11 cellular contexts compared by ENCODE assay signal in genomic region chr20:48686238-48687096, GRCh38.
DNase-seq lines count a peak whose midpoint lies in the region; ATAC-seq and TF ChIP-seq lines count a peak whose summit lies in the region.
"Had no signal": no experiment of that assay in that cellular context is flagged by ENCODE, and none has a peak within 500 bp of the region (broad histone marks: within the 10 kb centered on the region; RNA-seq: fewer than 3 reads in every experiment).

No MANE protein-coding gene starts in this region.

- intact Hi-C loops in left lung (cut with DNase I), result no loop called here

- no peak for ATAC-seq in memory B cell (ENCODE audit: low read depth)
- ATAC-seq in left lung, result no peak

- H3K9me3 ChIP-seq in left lung, result no peaks in the 10 kb centered on the region

- H3K27ac ChIP-seq in HL-60 (replicated peaks), result peak overlapping the region; percentile 74
- peak overlapping the region; percentile 7 for H3K27ac ChIP-seq in caudate nucleus (ENCODE audit: low read depth, low read length)
- peak overlapping the region in 1 of 2 donors; percentile 51 for H3K27ac ChIP-seq in left lung

- peaks cover 12% of the 10 kb centered on the region for H3K4me1 Mint-ChIP-seq in memory B cell

- H3K4me1 ChIP-seq in left lung, result peaks cover 32 to 63% of the 10 kb centered on the region in 2 donors

- no peaks in the 10 kb centered on the region for H3K27me3 Mint-ChIP-seq in memory B cell

- H3K36me3 ChIP-seq in left lung, result peaks cover 0 to 99% of the 10 kb centered on the region in 2 donors

- no peak overlapping the region for H3K4me3 Mint-ChIP-seq in memory B cell

- no peaks in the 10 kb centered on the region for H3K27me3 ChIP-seq in HL-60 (ENCODE audit: insufficient read depth, poor library complexity, severe bottlenecking)
- H3K27me3 ChIP-seq in left lung, result no peaks in the 10 kb centered on the region

- TF ChIP-seq CTCF in HL-60 (IDR thresholded peaks at IDR 0.05; ENCODE audit: insufficient read depth, low read length) (no peak), left lung (IDR thresholded peaks at IDR 0.05) (no peak)

- no peak overlapping the region for H3K4me3 ChIP-seq in HL-60 (replicated peaks; ENCODE audit: insufficient read depth, low read length)
- no peak overlapping the region for H3K4me3 ChIP-seq in left lung

- DNase-seq in A172 (ENCODE audit: low spot score) (peak; percentile 52), HL-60 (ENCODE audit: low read depth in 1 of 2, low spot score in 1 of 2) (no peak), caudate nucleus (lab: John Stamatoyannopoulos, UW) (no peak), memory B cell (ENCODE audit: low spot score in 2 of 2) (no peak), HuH-7 (ENCODE audit: low spot score) (no peak), HT-29 (ENCODE audit: low spot score) (no peak), left lung (no peak)
- no peak for DNase-seq in stimulated activated CD8-positive, alpha-beta memory T cell treated with anti-CD3 and anti-CD28 coated beads, Interleukin-4, amount 100 ng/mL, for 48 hours
- DNase-seq: Calu3; SHP77 treated with DMSO at 0.1 percent for 48 hours; stimulated activated CD4-positive, alpha-beta T cell treated with anti-CD3 and anti-CD28 coated beads, Interleukin-4, amount 100 ng/mL, for 1 hour had no signal

- H3K36me3 Mint-ChIP-seq in memory B cell, result peaks cover 32% of the 10 kb centered on the region

- H3K27ac Mint-ChIP-seq in memory B cell, result peak overlapping the region; percentile 88

- no peaks in the 10 kb centered on the region for H3K9me3 Mint-ChIP-seq in memory B cell
